In genomic region chr2:218995972-218996644, GRCh38 we compare ENCODE assay signal across 7 cellular contexts. TPM values are rescaled to one million over a fixed set of nuclear protein-coding genes. Genes with fewer than 3 reads are reported as not detected.
DNase-seq lines count a peak whose midpoint lies in the region; ATAC-seq, FAIRE-seq and TF ChIP-seq lines count a peak whose summit lies in the region.

No MANE protein-coding gene starts in this region.

- H3K79me2 ChIP-seq in PC-9 (ENCODE audit: low read depth): no peaks in the 10 kb centered on the region

- H3K27ac Mint-ChIP-seq in activated T-cell treated with anti-CD3 and anti-CD28 coated beads, Interleukin-2, amount 50 U/mL, for 72 hours: no peak overlapping the region
- H3K27ac Mint-ChIP-seq in natural killer cell: no peak overlapping the region
- no peak overlapping the region for H3K27ac Mint-ChIP-seq in stimulated activated memory B cell treated with anti-CD40 and anti-IgM and Interleukin-4, amounts not matched to agents 10 μg/mL and 1 μg/mL and 100 μg/mL, for 72 hours

- BruUV-seq in PC-9 (replicated peaks; lab: Mats Ljungman, UMichigan): no TSS peak

- no peaks in the 10 kb centered on the region for H3K9me2 ChIP-seq in PC-9 (ENCODE audit: insufficient read depth)

- no peaks in the 10 kb centered on the region for H3K9me3 ChIP-seq in PC-9 (ENCODE audit: insufficient read depth, low read depth)

- no peaks in the 10 kb centered on the region for H3K36me3 Mint-ChIP-seq in activated T-cell treated with anti-CD3 and anti-CD28 coated beads, Interleukin-2, amount 50 U/mL, for 72 hours (ENCODE audit: insufficient read depth in 2 of 2)
- no peaks in the 10 kb centered on the region for H3K36me3 Mint-ChIP-seq in natural killer cell
- H3K36me3 Mint-ChIP-seq in stimulated activated memory B cell treated with anti-CD40 and anti-IgM and Interleukin-4, amounts not matched to agents 10 μg/mL and 1 μg/mL and 100 μg/mL, for 72 hours: no peaks in the 10 kb centered on the region

- H3K27me3 Mint-ChIP-seq in activated T-cell treated with anti-CD3 and anti-CD28 coated beads, Interleukin-2, amount 50 U/mL, for 72 hours (ENCODE audit: low read depth): peaks cover 75% of the 10 kb centered on the region
- H3K27me3 Mint-ChIP-seq in natural killer cell (ENCODE audit: low read depth in 2 of 2): peaks cover 49 to 54% of the 10 kb centered on the region in 2 donors
- H3K27me3 Mint-ChIP-seq in stimulated activated memory B cell treated with anti-CD40 and anti-IgM and Interleukin-4, amounts not matched to agents 10 μg/mL and 1 μg/mL and 100 μg/mL, for 72 hours: peaks cover 87% of the 10 kb centered on the region

- H3K4me1 ChIP-seq in PC-9 (replicated peaks; ENCODE audit: insufficient read depth): peaks cover 9% of the 10 kb centered on the region; the same call in 1 of the 2 replicates

- peak overlapping the region; percentile 24; the same call in 1 of the 2 replicates for H3K4me3 ChIP-seq in Jurkat, Clone E6-1 (ENCODE audit: low read length)
- H3K4me3 ChIP-seq in PC-9: peak overlapping the region; percentile 55; the same call in 1 of the 2 replicates
- peak overlapping the region; percentile 39 for H3K4me3 ChIP-seq in fibroblast of mammary gland (ENCODE audit: control insufficient read depth, low read depth, low read length)

- TF ChIP-seq CTCF in PC-9 (conservative IDR thresholded peaks at IDR 0.05) (peak; percentile 90), fibroblast of mammary gland (conservative IDR thresholded peaks at IDR 0.05; ENCODE audit: control insufficient read depth, insufficient read depth, low read depth, low read length) (peak; percentile 72), natural killer cell (IDR thresholded peaks at IDR 0.05) (peak; percentile 78)

- H4K20me1 ChIP-seq in PC-9 (ENCODE audit: insufficient read depth): no peaks in the 10 kb centered on the region

- no peak overlapping the region for H3K27ac ChIP-seq in PC-9

- ATAC-seq in activated T-cell treated with anti-CD3 and anti-CD28 coated beads, Interleukin-2, amount 50 U/mL, for 72 hours (replicated peaks in 1 of 2): peak; percentile 78 to 79
- ATAC-seq in natural killer cell: peak; percentile 82 to 97 (median 91)
- peak; percentile 52 for ATAC-seq in stimulated activated memory B cell treated with anti-CD40 and anti-IgM and Interleukin-4, amounts not matched to agents 10 μg/mL and 1 μg/mL and 100 μg/mL, for 72 hours

- peak; percentile 86 for FAIRE-seq in GM18507 (lab: Jason Lieb, UNC)

- CTCF ChIA-PET in PC-9 (lab: Charles Lee): interaction anchor here (0.6 to 1.2 kb wide), 2 partner anchors 159 to 196 kb away, joined by 4 to 7 read pairs; no protein-coding TSS in a partner anchor

- no peaks in the 10 kb centered on the region for H3K36me3 ChIP-seq in PC-9 (ENCODE audit: low read depth)

- 0 out of 2 replicates have a peak, but pooled peaks cover 3% of the 10 kb centered on the region for H3F3A ChIP-seq in PC-9 (ENCODE audit: insufficient read depth, low read depth)

- DNase-seq in GM18507 (ENCODE audit: extremely low spot score, insufficient read length, low read depth) (peak; percentile 73), PC-9 (peak in 1 of 2 experiments; percentile 87), fibroblast of mammary gland (ENCODE audit: low read depth) (peak; percentile 88), natural killer cell (peak; percentile 70)
- peak; percentile 50 for DNase-seq in Jurkat, Clone E6-1 (ENCODE audit: low read depth, low spot score)
- peak; percentile 88 to 89 for DNase-seq in activated T-cell treated with anti-CD3 and anti-CD28 coated beads, Interleukin-2, amount 50 U/mL, for 72 hours

- peak overlapping the region; percentile 40 to 45 for H3K4me3 Mint-ChIP-seq in activated T-cell treated with anti-CD3 and anti-CD28 coated beads, Interleukin-2, amount 50 U/mL, for 72 hours
- H3K4me3 Mint-ChIP-seq in natural killer cell: no peak overlapping the region
- peak overlapping the region; percentile 21 for H3K4me3 Mint-ChIP-seq in stimulated activated memory B cell treated with anti-CD40 and anti-IgM and Interleukin-4, amounts not matched to agents 10 μg/mL and 1 μg/mL and 100 μg/mL, for 72 hours

- peak overlapping the region; percentile 78 for H3K4me2 ChIP-seq in PC-9

- peaks cover 37% of the 10 kb centered on the region; the same call in 1 of the 2 replicates for H3K27me3 ChIP-seq in PC-9 (ENCODE audit: insufficient read depth, low read depth)

- POLR2A ChIA-PET in PC-9 (lab: Charles Lee; ENCODE audit: unreplicated experiment): interaction anchor here (0.7 kb wide), 1 partner anchor 368 kb away, joined by 7 read pairs; no protein-coding TSS in a partner anchor

- H2AFZ ChIP-seq in PC-9: peak overlapping the region; percentile 66; the same call in 1 of the 2 replicates

- peaks cover 18% of the 10 kb centered on the region for H3K4me1 Mint-ChIP-seq in activated T-cell treated with anti-CD3 and anti-CD28 coated beads, Interleukin-2, amount 50 U/mL, for 72 hours (ENCODE audit: low read depth)
- peaks cover 0 to 5% of the 10 kb centered on the region in 2 donors for H3K4me1 Mint-ChIP-seq in natural killer cell
- no peaks in the 10 kb centered on the region for H3K4me1 Mint-ChIP-seq in stimulated activated memory B cell treated with anti-CD40 and anti-IgM and Interleukin-4, amounts not matched to agents 10 μg/mL and 1 μg/mL and 100 μg/mL, for 72 hours

- intact Hi-C loops in PC-9 (cut with micrococcal nuclease; ENCODE audit: unreplicated experiment) (loop anchor here (5.0 kb wide), 1 partner anchor 61 kb away; no protein-coding TSS in a partner anchor), natural killer cell (cut with micrococcal nuclease) (no loop called here)

- H3K9me3 Mint-ChIP-seq in activated T-cell treated with anti-CD3 and anti-CD28 coated beads, Interleukin-2, amount 50 U/mL, for 72 hours: no peaks in the 10 kb centered on the region
- no peaks in the 10 kb centered on the region for H3K9me3 Mint-ChIP-seq in natural killer cell
- H3K9me3 Mint-ChIP-seq in stimulated activated memory B cell treated with anti-CD40 and anti-IgM and Interleukin-4, amounts not matched to agents 10 μg/mL and 1 μg/mL and 100 μg/mL, for 72 hours: no peaks in the 10 kb centered on the region

RNA-seq across cellular contexts. Expression of gene CRYBA2, which starts 2.9 kb away (rescaled TPM):
- not detected for polyA plus RNA-seq in Jurkat, Clone E6-1 (2012; ENCODE audit: insufficient read depth, insufficient read length)
- total RNA-seq in PC-9 (2021): not detected in 2 replicates
- total RNA-seq in activated T-cell treated with anti-CD3 and anti-CD28 coated beads, Interleukin-2, amount 50 U/mL, for 72 hours: not detected
- total RNA-seq in natural killer cell: not detected

RNA-seq across cellular contexts. Expression of gene FEV, which starts 11.1 kb away (rescaled TPM):
- not detected for polyA plus RNA-seq in Jurkat, Clone E6-1 (2012; ENCODE audit: insufficient read depth, insufficient read length)
- total RNA-seq in PC-9 (2021) (not detected in 2 replicates), natural killer cell (not detected)
- not detected for total RNA-seq in activated T-cell treated with anti-CD3 and anti-CD28 coated beads, Interleukin-2, amount 50 U/mL, for 72 hours

RNA-seq across cellular contexts. Expression of gene CDK5R2, which starts 36.6 kb away (rescaled TPM):
- polyA plus RNA-seq in Jurkat, Clone E6-1 (2012; ENCODE audit: insufficient read depth, insufficient read length): 2.4 TPM
- total RNA-seq in PC-9 (2021) (0.17 and 0.20 TPM in 2 replicates), natural killer cell (not detected)
- not detected for total RNA-seq in activated T-cell treated with anti-CD3 and anti-CD28 coated beads, Interleukin-2, amount 50 U/mL, for 72 hours

RNA-seq across cellular contexts. Expression of gene CFAP65, which starts 45.2 kb away (rescaled TPM):
- polyA plus RNA-seq in Jurkat, Clone E6-1 (2012; ENCODE audit: insufficient read depth, insufficient read length): not detected
- not detected in 2 replicates for total RNA-seq in PC-9 (2021)
- not detected for total RNA-seq in activated T-cell treated with anti-CD3 and anti-CD28 coated beads, Interleukin-2, amount 50 U/mL, for 72 hours
- total RNA-seq in natural killer cell: not detected
